In genomic region chr3:73407572-73407971, GRCh38 we compare ENCODE assay signal across 22 cellular contexts.
"Had no signal": no experiment of that assay in that cellular context is flagged by ENCODE, and none has a peak within 500 bp of the region (broad histone marks: within the 10 kb centered on the region; RNA-seq: fewer than 3 reads in every experiment).

No MANE protein-coding gene starts in this region.

- H3K9me3 Mint-ChIP-seq: activated CD8-positive, alpha-beta T cell treated with anti-CD3 and anti-CD28 coated beads for 36 hours; activated naive CD8-positive, alpha-beta T cell treated with anti-CD3 and anti-CD28 coated beads, Interleukin-2, amount 10 ng/mL, durations not matched to agents 7 days and 5 days; activated T-cell treated with anti-CD3 and anti-CD28 coated beads, Interleukin-2, amount 50 U/mL, for 72 hours; T-helper 2 cell treated with Interferon-gamma antibody and Interleukin-4, amounts not matched to agents 5 μg/mL and 100 μg/mL, for 36 hours had no signal

- H3K4me1 Mint-ChIP-seq: activated naive CD8-positive, alpha-beta T cell treated with anti-CD3 and anti-CD28 coated beads, Interleukin-2, amount 10 ng/mL, durations not matched to agents 7 days and 5 days; IgD-negative memory B cell had no signal

- H3K4me3 Mint-ChIP-seq: activated CD8-positive, alpha-beta T cell treated with anti-CD3 and anti-CD28 coated beads for 36 hours; activated naive CD8-positive, alpha-beta T cell treated with anti-CD3 and anti-CD28 coated beads, Interleukin-2, amount 10 ng/mL, durations not matched to agents 7 days and 5 days; activated T-cell treated with anti-CD3 and anti-CD28 coated beads, Interleukin-2, amount 50 U/mL, for 72 hours; IgD-negative memory B cell; T-helper 2 cell treated with Interferon-gamma antibody and Interleukin-4, amounts not matched to agents 5 μg/mL and 100 μg/mL, for 36 hours had no signal

- DNase-seq: activated CD4-positive, alpha-beta T cell treated with anti-CD3 and anti-CD28 coated beads for 4 hours; activated CD8-positive, alpha-beta memory T cell treated with anti-CD3 and anti-CD28 coated beads, Interleukin-2, amount 50 U/mL, for 4 hours; activated CD8-positive, alpha-beta T cell treated with anti-CD3 and anti-CD28 coated beads for 36 hours; activated naive CD4-positive, alpha-beta T cell treated with anti-CD3 and anti-CD28 coated beads, Interleukin-2, amount 50 U/mL, for 16 hours; activated naive CD8-positive, alpha-beta T cell treated with anti-CD3 and anti-CD28 coated beads, Interleukin-2, amount 10 ng/mL, durations not matched to agents 7 days and 5 days; activated T-cell treated with anti-CD3 and anti-CD28 coated beads, Interleukin-2, amount 50 U/mL, for 72 hours; adrenal gland; aorta; KG1; NCI-H1092 treated with DMSO at 0.1 percent for 48 hours; NCI-H1436; NCI-H1694 treated with DMSO at 0.1 percent for 48 hours; NCI-H2029 treated with DMSO at 0.1 percent for 48 hours; NCI-H345; NCI-H510A; NCI-H526 treated with DMSO at 0.1 percent for 48 hours; NCI-H82; SIG-M5 had no signal

- H3K9me3 ChIP-seq: adrenal gland, breast epithelium had no signal

- H3K27me3 Mint-ChIP-seq: activated naive CD8-positive, alpha-beta T cell treated with anti-CD3 and anti-CD28 coated beads, Interleukin-2, amount 10 ng/mL, durations not matched to agents 7 days and 5 days had no signal

- H3K4me3 ChIP-seq: adrenal gland, breast epithelium had no signal

- H3K27me3 ChIP-seq: adrenal gland, breast epithelium had no signal

- H3K4me1 ChIP-seq: breast epithelium had no signal

- H3K36me3 Mint-ChIP-seq: activated naive CD8-positive, alpha-beta T cell treated with anti-CD3 and anti-CD28 coated beads, Interleukin-2, amount 10 ng/mL, durations not matched to agents 7 days and 5 days; IgD-negative memory B cell had no signal

- H3K36me3 ChIP-seq: adrenal gland, breast epithelium had no signal

- H3K27ac Mint-ChIP-seq: activated CD8-positive, alpha-beta T cell treated with anti-CD3 and anti-CD28 coated beads for 36 hours; activated naive CD8-positive, alpha-beta T cell treated with anti-CD3 and anti-CD28 coated beads, Interleukin-2, amount 10 ng/mL, durations not matched to agents 7 days and 5 days; activated T-cell treated with anti-CD3 and anti-CD28 coated beads, Interleukin-2, amount 50 U/mL, for 72 hours; IgD-negative memory B cell; T-helper 2 cell treated with Interferon-gamma antibody and Interleukin-4, amounts not matched to agents 5 μg/mL and 100 μg/mL, for 36 hours had no signal

- ATAC-seq: activated CD4-positive, CD25-positive, alpha-beta regulatory T cell treated with anti-CD3 and anti-CD28 coated beads, Interleukin-2, amount 50 U/mL, for 24 hours; activated CD8-positive, alpha-beta T cell treated with anti-CD3 and anti-CD28 coated beads for 36 hours; activated T-cell treated with anti-CD3 and anti-CD28 coated beads, Interleukin-2, amount 50 U/mL, for 72 hours had no signal
